In genomic region chr4:78644744-78645330, GRCh38 we compare ENCODE assay signal across 8 cellular contexts.
DNase-seq lines count a peak whose midpoint lies in the region; ATAC-seq, FAIRE-seq and TF ChIP-seq lines count a peak whose summit lies in the region.

No MANE protein-coding gene starts in this region.

- peak overlapping the region in 1 of 2 donors; percentile 68 for H3K27ac ChIP-seq in testis

- no peaks in the 10 kb centered on the region for H3K36me3 ChIP-seq in testis (ENCODE audit: low read depth, missing control alignments)

- POLR2A ChIA-PET in activated CD4-positive, alpha-beta T cell treated with anti-CD3 and anti-CD28 coated beads, Interleukin-2, amount 10 ng/mL, durations not matched to agents 7 days and 5 days (lab: Charles Lee), result no interaction called here

- WGBS in testis, 2 donors, result 36 to 43% methylated on average over 4 of the region's 4 CpGs

- peaks cover 8% of the 10 kb centered on the region for H3K4me1 ChIP-seq in testis

- no peak overlapping the region for H3K27ac Mint-ChIP-seq in activated CD4-positive, alpha-beta T cell treated with anti-CD3 and anti-CD28 coated beads, Interleukin-2, amount 10 ng/mL, durations not matched to agents 7 days and 5 days
- peak overlapping the region in 3 of 6 donors; percentile 47 to 79 (median 61) for H3K27ac Mint-ChIP-seq in naive B cell

- ATAC-seq in HG02623 (IDR thresholded peaks at IDR 0.05; ENCODE audit: unreplicated experiment) (peak; percentile 89), naive B cell (ENCODE audit: low read depth in 2 of 2) (peak; percentile 97 to 98)

- H3K9me3 Mint-ChIP-seq in activated CD4-positive, alpha-beta T cell treated with anti-CD3 and anti-CD28 coated beads, Interleukin-2, amount 10 ng/mL, durations not matched to agents 7 days and 5 days, result no peaks in the 10 kb centered on the region
- H3K9me3 Mint-ChIP-seq in naive B cell, result no peaks in the 10 kb centered on the region

- FAIRE-seq in A204.1 (lab: Jason Lieb, UNC), result peak; percentile 78

- no peak overlapping the region for H3K4me3 ChIP-seq in NB4 (ENCODE audit: low read depth, low read length)
- H3K4me3 ChIP-seq in epithelial cell of proximal tubule (ENCODE audit: low read depth, low read length), result peak overlapping the region; percentile 27
- H3K4me3 ChIP-seq in testis, result no peak overlapping the region

- no peaks in the 10 kb centered on the region for H3K9me3 ChIP-seq in testis

- H3K27me3 Mint-ChIP-seq in activated CD4-positive, alpha-beta T cell treated with anti-CD3 and anti-CD28 coated beads, Interleukin-2, amount 10 ng/mL, durations not matched to agents 7 days and 5 days, result no peaks in the 10 kb centered on the region
- no peaks in the 10 kb centered on the region for H3K27me3 Mint-ChIP-seq in naive B cell

- DNase-seq in NB4 (ENCODE audit: low read depth), result peak; percentile 64
- peak; percentile 55 for DNase-seq in activated CD4-positive, alpha-beta T cell treated with anti-CD3 and anti-CD28 coated beads, Interleukin-2, amount 10 ng/mL, durations not matched to agents 7 days and 5 days
- DNase-seq in epithelial cell of proximal tubule (ENCODE audit: low read depth), result no peak
- peak; percentile 63 for DNase-seq in naive B cell
- DNase-seq in testis, result peak; percentile 79

- no peaks in the 10 kb centered on the region for H3K36me3 Mint-ChIP-seq in activated CD4-positive, alpha-beta T cell treated with anti-CD3 and anti-CD28 coated beads, Interleukin-2, amount 10 ng/mL, durations not matched to agents 7 days and 5 days (ENCODE audit: low read depth)
- no peaks in the 10 kb centered on the region for H3K36me3 Mint-ChIP-seq in naive B cell

- CTCF ChIA-PET in activated CD4-positive, alpha-beta T cell treated with anti-CD3 and anti-CD28 coated beads, Interleukin-2, amount 10 ng/mL, durations not matched to agents 7 days and 5 days (lab: Charles Lee), result interaction anchor here (0.6 to 2.8 kb wide), 8 partner anchors 7 to 50 kb away, joined by 3 to 13 read pairs (median 3); no protein-coding TSS in a partner anchor

- H3K4me1 Mint-ChIP-seq in activated CD4-positive, alpha-beta T cell treated with anti-CD3 and anti-CD28 coated beads, Interleukin-2, amount 10 ng/mL, durations not matched to agents 7 days and 5 days, result peaks cover 33% of the 10 kb centered on the region
- peaks cover 55 to 72% (median 56%) of the 10 kb centered on the region in 3 donors for H3K4me1 Mint-ChIP-seq in naive B cell

- intact Hi-C loops in testis (cut with DNase I; ENCODE audit: low total_unique reads), result no loop called here

- peak; percentile 88 for TF ChIP-seq CTCF in GM12873 (IDR thresholded peaks at IDR 0.05; ENCODE audit: insufficient read depth, low read depth, low read length, missing control alignments)
- peak; percentile 72 for TF ChIP-seq CTCF in NB4 (IDR thresholded peaks at IDR 0.05; ENCODE audit: low read depth, low read length)
- peak; percentile 92 for TF ChIP-seq CTCF in epithelial cell of proximal tubule (conservative IDR thresholded peaks at IDR 0.05; ENCODE audit: low read depth, low read length)
- peak; percentile 91 to 96 (median 94) for TF ChIP-seq CTCF in testis (IDR thresholded peaks at IDR 0.05)

- TF ChIP-seq POLR2A in NB4 (IDR thresholded peaks at IDR 0.05; ENCODE audit: extremely low read depth, insufficient read length), result no peak
- TF ChIP-seq POLR2A in testis (IDR thresholded peaks at IDR 0.05), result no peak

- H3K4me3 Mint-ChIP-seq in activated CD4-positive, alpha-beta T cell treated with anti-CD3 and anti-CD28 coated beads, Interleukin-2, amount 10 ng/mL, durations not matched to agents 7 days and 5 days, result no peak overlapping the region
- H3K4me3 Mint-ChIP-seq in naive B cell, result peak overlapping the region in 6 of 8 donors; percentile 9 to 72 (median 60)

- no peaks in the 10 kb centered on the region for H3K27me3 ChIP-seq in testis
